In the genomic region with DNA sequence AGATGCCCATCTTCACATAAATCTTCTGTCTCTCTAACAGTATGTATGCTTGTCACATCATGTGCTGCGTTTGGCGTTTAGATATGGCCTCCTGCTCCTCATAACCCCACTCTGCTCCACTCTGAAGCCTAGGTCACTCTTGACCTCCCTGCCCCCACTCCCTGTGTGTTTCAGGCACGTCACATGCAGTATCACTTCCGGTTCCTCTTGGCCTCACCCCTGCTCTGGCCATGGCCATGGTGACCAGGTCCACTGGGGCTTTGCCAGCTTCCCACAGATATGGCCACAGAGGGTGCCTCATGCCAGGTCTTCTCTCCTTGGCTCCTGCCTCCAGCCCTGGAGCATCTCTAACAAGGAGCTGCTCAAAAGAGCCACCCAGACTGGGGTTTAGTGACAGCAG, we compare ENCODE assay signal across 16 cellular contexts.
DNase-seq lines count a peak whose midpoint lies in the region; ATAC-seq and TF ChIP-seq lines count a peak whose summit lies in the region.
"Had no signal": no experiment of that assay in that cellular context is flagged by ENCODE, and none has a peak within 500 bp of the region (broad histone marks: within the 10 kb centered on the region; RNA-seq: fewer than 3 reads in every experiment).

No MANE protein-coding gene starts in this region.

- no peaks in the 10 kb centered on the region for H3F3A ChIP-seq in PC-3 (ENCODE audit: low read length, unreplicated experiment)

- intact Hi-C loops in PC-3 (cut with micrococcal nuclease), result no loop called here

- H3K9ac ChIP-seq in skeletal muscle tissue (ENCODE audit: low read depth in 1 of 3, low read length in 3 of 3) (no peak overlapping the region), PC-3 (ENCODE audit: low read length) (no peak overlapping the region)

- POLR2A ChIA-PET in PC-3 (lab: Charles Lee; ENCODE audit: unreplicated experiment), result no interaction called here

- no peaks in the 10 kb centered on the region for H3K27me3 Mint-ChIP-seq in stimulated activated naive B cell treated with anti-CD40 and anti-IgM and Interleukin-4, amounts not matched to agents 10 μg/mL and 1 μg/mL and 100 μg/mL, for 72 hours

- H3K9me3 ChIP-seq in right atrium auricular region (no peaks in the 10 kb centered on the region), skeletal muscle tissue (ENCODE audit: control insufficient read depth in 3 of 3, low read length in 3 of 3) (no peaks in the 10 kb centered on the region), PC-3 (ENCODE audit: low read length) (no peaks in the 10 kb centered on the region)
- H3K9me3 ChIP-seq: HAP-1 had no signal

- H2AFZ ChIP-seq in PC-3 (ENCODE audit: low read length), result no peak overlapping the region

- H3K27ac ChIP-seq in right atrium auricular region (peak overlapping the region; percentile 77 to 78), skeletal muscle tissue (ENCODE audit: low read depth, low read length) (peak overlapping the region; percentile 65), PC-3 (ENCODE audit: low read length) (no peak overlapping the region)
- H3K27ac ChIP-seq: 22Rv1 had no signal

- no peak for ATAC-seq in HG03520 (IDR thresholded peaks at IDR 0.05; ENCODE audit: unreplicated experiment)
- no peak for ATAC-seq in stimulated activated naive B cell treated with anti-CD40 and anti-IgM and Interleukin-4, amounts not matched to agents 10 μg/mL and 1 μg/mL and 100 μg/mL, for 72 hours (replicated peaks)
- ATAC-seq in PC-3, result no peak
- ATAC-seq: activated CD8-positive, alpha-beta memory T cell treated with anti-CD3 and anti-CD28 coated beads, Interleukin-2, amount 10 ng/mL, durations not matched to agents 7 days and 5 days had no signal

- TF ChIP-seq CTCF in right atrium auricular region (IDR thresholded peaks at IDR 0.05) (no peak), PC-3 (conservative IDR thresholded peaks at IDR 0.05; ENCODE audit: low read depth, low read length) (no peak)

- H4K20me1 ChIP-seq in PC-3 (ENCODE audit: low read length), result no peaks in the 10 kb centered on the region

- H3K9me2 ChIP-seq in PC-3 (replicated peaks; ENCODE audit: low read length), result no peaks in the 10 kb centered on the region

- BruUV-seq in PC-3 (replicated peaks; lab: Mats Ljungman, UMichigan), result no TSS peak

- no peaks in the 10 kb centered on the region for H3K27me3 ChIP-seq in right atrium auricular region
- H3K27me3 ChIP-seq in skeletal muscle tissue (ENCODE audit: control insufficient read depth in 3 of 3, insufficient read depth in 3 of 3, low read length in 3 of 3), result no peaks in the 10 kb centered on the region
- peaks cover 79% of the 10 kb centered on the region for H3K27me3 ChIP-seq in PC-3 (ENCODE audit: low read length)

- CTCF ChIA-PET in PC-3 (lab: Charles Lee), result no interaction called here

- no peaks in the 10 kb centered on the region for H3K9me3 Mint-ChIP-seq in stimulated activated naive B cell treated with anti-CD40 and anti-IgM and Interleukin-4, amounts not matched to agents 10 μg/mL and 1 μg/mL and 100 μg/mL, for 72 hours
- H3K9me3 Mint-ChIP-seq: endodermal cell; T-helper 1 cell treated with Interleukin-12 subunit alpha and Interleukin-12 subunit beta and Interleukin-4 antibody, amounts not matched to agents 30 μg/mL and 1 μg/mL, for 36 hours had no signal

- no peak overlapping the region for H3K27ac Mint-ChIP-seq in stimulated activated naive B cell treated with anti-CD40 and anti-IgM and Interleukin-4, amounts not matched to agents 10 μg/mL and 1 μg/mL and 100 μg/mL, for 72 hours
- H3K27ac Mint-ChIP-seq: activated CD8-positive, alpha-beta memory T cell treated with anti-CD3 and anti-CD28 coated beads, Interleukin-2, amount 10 ng/mL, durations not matched to agents 7 days and 5 days; CD4-positive, CD25-positive, alpha-beta regulatory T cell; endodermal cell; T-helper 1 cell treated with Interleukin-12 subunit alpha and Interleukin-12 subunit beta and Interleukin-4 antibody, amounts not matched to agents 30 μg/mL and 1 μg/mL, for 36 hours had no signal

- H3K36me3 ChIP-seq in right atrium auricular region (no peaks in the 10 kb centered on the region), skeletal muscle tissue (ENCODE audit: control insufficient read depth in 3 of 3, insufficient read depth in 3 of 3, low read length in 3 of 3) (no peaks in the 10 kb centered on the region), PC-3 (ENCODE audit: low read depth, low read length) (no peaks in the 10 kb centered on the region)
- H3K36me3 ChIP-seq: HAP-1 had no signal

- H3K4me1 ChIP-seq in right atrium auricular region, result peaks cover 0 to 24% of the 10 kb centered on the region in 2 donors
- H3K4me1 ChIP-seq in skeletal muscle tissue (ENCODE audit: control insufficient read depth in 3 of 3, insufficient read depth in 3 of 3, low read length in 3 of 3), result peaks cover 0 to 20% (median 6%) of the 10 kb centered on the region in 3 donors
- H3K4me1 ChIP-seq in PC-3 (ENCODE audit: insufficient read depth, low read length), result no peaks in the 10 kb centered on the region
- H3K4me1 ChIP-seq: HAP-1 had no signal

- H3K4me3 Mint-ChIP-seq in stimulated activated naive B cell treated with anti-CD40 and anti-IgM and Interleukin-4, amounts not matched to agents 10 μg/mL and 1 μg/mL and 100 μg/mL, for 72 hours, result no peak overlapping the region
- H3K4me3 Mint-ChIP-seq: activated CD8-positive, alpha-beta memory T cell treated with anti-CD3 and anti-CD28 coated beads, Interleukin-2, amount 10 ng/mL, durations not matched to agents 7 days and 5 days; CD4-positive, CD25-positive, alpha-beta regulatory T cell; endodermal cell; T-helper 1 cell treated with Interleukin-12 subunit alpha and Interleukin-12 subunit beta and Interleukin-4 antibody, amounts not matched to agents 30 μg/mL and 1 μg/mL, for 36 hours had no signal

- no peaks in the 10 kb centered on the region for H3K36me3 Mint-ChIP-seq in stimulated activated naive B cell treated with anti-CD40 and anti-IgM and Interleukin-4, amounts not matched to agents 10 μg/mL and 1 μg/mL and 100 μg/mL, for 72 hours
- H3K36me3 Mint-ChIP-seq: activated CD8-positive, alpha-beta memory T cell treated with anti-CD3 and anti-CD28 coated beads, Interleukin-2, amount 10 ng/mL, durations not matched to agents 7 days and 5 days; CD4-positive, CD25-positive, alpha-beta regulatory T cell had no signal

- H3K4me2 ChIP-seq in PC-3 (ENCODE audit: low read length), result no peak overlapping the region

- DNase-seq in DMS 273 (lab: John Stamatoyannopoulos, UW; ENCODE audit: unreplicated experiment) (peak; percentile 24), DMS 273 treated with DMSO at 0.1 percent for 48 hours (lab: John Stamatoyannopoulos, UW) (no peak), right atrium auricular region (ENCODE audit: low spot score) (no peak), PC-3 (no peak)
- no peak for DNase-seq in stimulated activated naive B cell treated with anti-CD40 and anti-IgM and Interleukin-4, amounts not matched to agents 10 μg/mL and 1 μg/mL and 100 μg/mL, for 72 hours
- DNase-seq in effector CD8-positive, alpha-beta T cell (lab: John Stamatoyannopoulos, UW), result no peak
- DNase-seq: activated CD8-positive, alpha-beta memory T cell treated with anti-CD3 and anti-CD28 coated beads, Interleukin-2, amount 10 ng/mL, durations not matched to agents 7 days and 5 days; CD4-positive, CD25-positive, alpha-beta regulatory T cell; endodermal cell; KG1; NCI-H1092 treated with DMSO at 0.1 percent for 48 hours had no signal

- H3K4me3 ChIP-seq in right atrium auricular region, result no peak overlapping the region
- H3K4me3 ChIP-seq in skeletal muscle tissue (ENCODE audit: low read length in 3 of 3), result no peak overlapping the region
- no peak overlapping the region for H3K4me3 ChIP-seq in PC-3 (ENCODE audit: low read length)
- H3K4me3 ChIP-seq: HAP-1 had no signal

- no peaks in the 10 kb centered on the region for H3K4me1 Mint-ChIP-seq in stimulated activated naive B cell treated with anti-CD40 and anti-IgM and Interleukin-4, amounts not matched to agents 10 μg/mL and 1 μg/mL and 100 μg/mL, for 72 hours
- H3K4me1 Mint-ChIP-seq: activated CD8-positive, alpha-beta memory T cell treated with anti-CD3 and anti-CD28 coated beads, Interleukin-2, amount 10 ng/mL, durations not matched to agents 7 days and 5 days; CD4-positive, CD25-positive, alpha-beta regulatory T cell had no signal

- no peaks in the 10 kb centered on the region for H3K79me2 ChIP-seq in PC-3 (ENCODE audit: low read length)
